In the genomic region with DNA sequence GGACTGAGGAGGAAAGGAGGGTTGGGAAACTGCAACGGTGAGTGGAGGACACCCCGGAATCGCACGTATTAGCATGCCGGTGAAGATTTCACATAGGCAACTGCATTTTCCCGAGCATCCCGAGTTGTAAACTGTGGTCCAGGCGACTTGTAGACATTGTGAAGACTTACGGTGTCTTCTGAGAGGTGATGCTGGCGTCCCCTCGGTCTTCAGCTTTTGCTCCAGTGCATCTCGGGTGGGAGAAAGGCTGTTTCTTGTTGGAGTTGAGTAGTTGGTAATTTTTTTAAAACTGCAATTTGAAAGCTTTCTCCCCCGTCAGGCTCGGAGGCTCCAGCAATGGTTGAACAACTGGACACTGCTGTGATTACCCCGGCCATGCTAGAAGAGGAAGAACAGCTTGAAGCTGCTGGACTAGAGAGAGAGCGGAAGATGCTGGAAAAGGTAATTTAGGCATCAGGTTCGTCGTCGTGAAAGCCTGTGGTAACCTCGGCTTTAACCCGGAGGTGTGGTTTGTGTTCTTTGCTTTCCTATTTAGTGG, we compare ENCODE assay signal across 8 cellular contexts. TPM values are rescaled to one million over a fixed set of nuclear protein-coding genes. Genes with fewer than 3 reads are reported as not detected.
DNase-seq lines count a peak whose midpoint lies in the region; ATAC-seq and TF ChIP-seq lines count a peak whose summit lies in the region.

No MANE protein-coding gene starts in this region.

- H3K27ac ChIP-seq in AG04450 (ENCODE audit: low read depth, low read length): no peak overlapping the region
- H3K27ac ChIP-seq in Peyer's patch: peak overlapping the region; percentile 45 to 65 (median 62)
- no peak overlapping the region for H3K27ac ChIP-seq in lower lobe of right lung
- H3K27ac ChIP-seq in urinary bladder (ENCODE audit: low read depth): no peak overlapping the region

- H3K4me1 ChIP-seq in Peyer's patch (peaks cover 0 to 16% (median 3%) of the 10 kb centered on the region in 4 donors), lower lobe of right lung (peaks cover 14% of the 10 kb centered on the region), urinary bladder (ENCODE audit: insufficient read depth) (no peaks in the 10 kb centered on the region)

- H3K9me3 ChIP-seq in AG04450 (ENCODE audit: control insufficient read depth, insufficient read depth, low read length): no peaks in the 10 kb centered on the region; the same call in 1 of the 2 replicates
- H3K9me3 ChIP-seq in Peyer's patch: no peaks in the 10 kb centered on the region
- no peaks in the 10 kb centered on the region for H3K9me3 ChIP-seq in lower lobe of right lung

- WGBS in urinary bladder: under 1% methylated on average over 21 of the region's 21 CpGs

- ATAC-seq in GM18498 (IDR thresholded peaks at IDR 0.05; ENCODE audit: unreplicated experiment) (peak; percentile 20), HG03097 (IDR thresholded peaks at IDR 0.05; ENCODE audit: low FRiP score, unreplicated experiment) (peak; percentile 14), lower lobe of right lung (peak in 1 of 2 donors; percentile 11)

- CTCF ChIA-PET in AG04450 (lab: Charles Lee): interaction anchor here (0.5 kb wide), 1 partner anchor 1684 kb away, joined by 3 read pairs; no protein-coding TSS in a partner anchor

- TF ChIP-seq POLR2A in Peyer's patch (IDR thresholded peaks at IDR 0.05): no peak

- H3K36me3 ChIP-seq in Peyer's patch: no peaks in the 10 kb centered on the region
- no peaks in the 10 kb centered on the region for H3K36me3 ChIP-seq in lower lobe of right lung
- H3K36me3 ChIP-seq in urinary bladder (ENCODE audit: insufficient read depth): no peaks in the 10 kb centered on the region

- DNase-seq in AG04450 (ENCODE audit: low read depth, low spot score) (no peak), Peyer's patch (no peak), dermis blood vessel endothelial cell (peak; percentile 32), lower lobe of right lung (no peak), NCI-H1436 treated with DMSO at 0.1 percent for 48 hours (lab: John Stamatoyannopoulos, UW) (no peak)

- H3K4me3 ChIP-seq in AG04450 (ENCODE audit: low read depth, low read length) (peak overlapping the region; percentile 95), Peyer's patch (peak overlapping the region; percentile 58 to 83 (median 76)), lower lobe of right lung (peak overlapping the region; percentile 79), urinary bladder (ENCODE audit: low read depth, low read length) (peak overlapping the region; percentile 63)

- no peaks in the 10 kb centered on the region for H3K27me3 ChIP-seq in AG04450 (ENCODE audit: control insufficient read depth, insufficient read depth, low read length)
- no peaks in the 10 kb centered on the region for H3K27me3 ChIP-seq in Peyer's patch
- H3K27me3 ChIP-seq in lower lobe of right lung (ENCODE audit: low read depth): no peaks in the 10 kb centered on the region

- POLR2A ChIA-PET in AG04450 (lab: Yijun Ruan, JAX): interaction anchor here (0.8 kb wide), 1 partner anchor 23 kb away, joined by 3 read pairs; no protein-coding TSS in a partner anchor

- intact Hi-C loops in lower lobe of right lung (cut with DNase I): no loop called here

- TF ChIP-seq CTCF in AG04450 (IDR thresholded peaks at IDR 0.05; ENCODE audit: low read depth, low read length) (no peak), Peyer's patch (IDR thresholded peaks at IDR 0.05) (no peak), lower lobe of right lung (IDR thresholded peaks at IDR 0.05) (no peak)

RNA-seq across cellular contexts. Expression of gene HELLS, which starts 0.5 kb away (rescaled TPM):
- polyA plus RNA-seq in AG04450 (2011; rRNA removed): 6.7 and 10.0 TPM in 2 replicates
- 9.1 and 18.4 TPM in 2 replicates for polyA minus RNA-seq in AG04450 (2011; rRNA and poly(A)+ RNA removed)
- total RNA-seq in Peyer's patch: 100 to 1,000 TPM in 1 of 4 donors, 10 to 100 TPM in 3; 22.1 to 151 (median 34.0) TPM
- total RNA-seq in dermis blood vessel endothelial cell: 26.7 and 73.2 TPM in 2 replicates
- total RNA-seq in lower lobe of right lung: 2.7 TPM
- 99.1 TPM for total RNA-seq in urinary bladder
- polyA plus RNA-seq in urinary bladder: 1.7 TPM

Comparison
In these comparisons a context has a peak if more than half of its experiments do, and no peak if none do; other contexts are left out.
1. H3K27ac ChIP-seq: peak in Peyer's patch (4 of 4); none in AG04450 (single experiment), lower lobe of right lung (single experiment) and urinary bladder (single experiment).
2. Peak in every context shown above with its lines, with median percentiles within 50 percentile points of each other: H3K4me3 ChIP-seq.